Comparison of ENCODE assay signal across 25 cellular contexts in genomic region chr2:7983451-7983850, GRCh38.
"Had no signal": no experiment of that assay in that cellular context is flagged by ENCODE, and none has a peak within 500 bp of the region (broad histone marks: within the 10 kb centered on the region; RNA-seq: fewer than 3 reads in every experiment).

No MANE protein-coding gene starts in this region.

- H3K27ac Mint-ChIP-seq: activated CD4-positive, alpha-beta memory T cell treated with anti-CD3 and anti-CD28 coated beads, Interleukin-2, amount 10 ng/mL, durations not matched to agents 7 days and 5 days; activated naive CD4-positive, alpha-beta T cell treated with anti-CD3 and anti-CD28 coated beads, Interleukin-2, amount 10 ng/mL, durations not matched to agents 7 days and 5 days; activated naive CD8-positive, alpha-beta T cell treated with anti-CD3 and anti-CD28 coated beads, Interleukin-2, amount 10 ng/mL, durations not matched to agents 7 days and 5 days; brain; dendritic cell treated with granulocyte-macrophage colony-stimulating factor and Interleukin-4, amounts not matched to agents 40 ng/mL and 50 ng/mL, for 4 days; endodermal cell; T-helper 17 cell had no signal

- H3K27ac ChIP-seq: ascending aorta, breast epithelium, cardiac muscle cell, coronary artery, dorsolateral prefrontal cortex had no signal

- H3K4me3 Mint-ChIP-seq: activated CD4-positive, alpha-beta memory T cell treated with anti-CD3 and anti-CD28 coated beads, Interleukin-2, amount 10 ng/mL, durations not matched to agents 7 days and 5 days; activated naive CD4-positive, alpha-beta T cell treated with anti-CD3 and anti-CD28 coated beads, Interleukin-2, amount 10 ng/mL, durations not matched to agents 7 days and 5 days; activated naive CD8-positive, alpha-beta T cell treated with anti-CD3 and anti-CD28 coated beads, Interleukin-2, amount 10 ng/mL, durations not matched to agents 7 days and 5 days; brain; dendritic cell treated with granulocyte-macrophage colony-stimulating factor and Interleukin-4, amounts not matched to agents 40 ng/mL and 50 ng/mL, for 4 days; endodermal cell; T-helper 17 cell had no signal

- H3K36me3 Mint-ChIP-seq: brain had no signal

- ATAC-seq: activated naive CD4-positive, alpha-beta T cell treated with anti-CD3 and anti-CD28 coated beads, Interleukin-2, amount 50 U/mL, for 72 hours; esophagus mucosa; T-helper 17 cell had no signal

- H3K4me3 ChIP-seq: ascending aorta, breast epithelium, cardiac muscle cell, coronary artery, dorsolateral prefrontal cortex had no signal

- H3K9me3 ChIP-seq: ascending aorta had no signal

- H3K27me3 Mint-ChIP-seq: activated CD4-positive, alpha-beta memory T cell treated with anti-CD3 and anti-CD28 coated beads, Interleukin-2, amount 10 ng/mL, durations not matched to agents 7 days and 5 days; activated naive CD8-positive, alpha-beta T cell treated with anti-CD3 and anti-CD28 coated beads, Interleukin-2, amount 10 ng/mL, durations not matched to agents 7 days and 5 days; T-helper 17 cell had no signal

- H3K36me3 ChIP-seq: ascending aorta, breast epithelium, cardiac muscle cell had no signal

- H3K4me1 ChIP-seq: ascending aorta, breast epithelium had no signal

- H3K27me3 ChIP-seq: ascending aorta, breast epithelium, cardiac muscle cell, dorsolateral prefrontal cortex had no signal

- DNase-seq: activated CD4-positive, alpha-beta memory T cell treated with anti-CD3 and anti-CD28 coated beads, Interleukin-2, amount 10 ng/mL, durations not matched to agents 7 days and 5 days; activated CD4-positive, alpha-beta T cell treated with anti-CD3 and anti-CD28 coated beads for 4 hours; activated CD4-positive, CD25-positive, alpha-beta regulatory T cell; activated CD4-positive, CD25-positive, alpha-beta regulatory T cell treated with anti-CD3 and anti-CD28 coated beads, Interleukin-2, amount 50 U/mL, for 72 hours; activated CD8-positive, alpha-beta memory T cell treated with anti-CD3 and anti-CD28 coated beads, Interleukin-2, amount 50 U/mL, for 48 hours; activated gamma-delta T cell; activated naive CD4-positive, alpha-beta T cell; activated naive CD4-positive, alpha-beta T cell treated with anti-CD3 and anti-CD28 coated beads, Interleukin-2, amount 10 ng/mL, durations not matched to agents 7 days and 5 days; activated naive CD8-positive, alpha-beta T cell treated with anti-CD3 and anti-CD28 coated beads, Interleukin-2, amount 10 ng/mL, durations not matched to agents 7 days and 5 days; central memory CD4-positive, alpha-beta T cell; dorsolateral prefrontal cortex; effector memory CD4-positive, alpha-beta T cell; endodermal cell; foreskin fibroblast; head of caudate nucleus; T-helper 1 cell; T-helper 17 cell had no signal
